Comparison of ENCODE assay signal across 8 cellular contexts in genomic region chr17:75720656-75721462, GRCh38. TPM values are rescaled to one million over a fixed set of nuclear protein-coding genes. Genes with fewer than 3 reads are reported as not detected.
A peak's percentile ranks its signal among the peaks of the same experiment; 100 is the strongest.
DNase-seq lines count a peak whose midpoint lies in the region; ATAC-seq and TF ChIP-seq lines count a peak whose summit lies in the region.

Gene ITGB4, plus strand, starts transcription at chr17:75721459. Its CDS starts 3,245 bp downstream, at chr17:75724704.

- peaks cover 2 to 7% (median 4%) of the 10 kb centered on the region in 4 donors for H3K4me1 Mint-ChIP-seq in naive thymus-derived CD8-positive, alpha-beta T cell

- ATAC-seq in naive thymus-derived CD8-positive, alpha-beta T cell = peak; percentile 95 to 96
- ATAC-seq in HG02610 (IDR thresholded peaks at IDR 0.05; ENCODE audit: unreplicated experiment) = no peak

- H3K4me3 Mint-ChIP-seq in naive thymus-derived CD8-positive, alpha-beta T cell = peak within 1 kb of the TSS; percentile 75 to 88 (median 85)

- POLR2A ChIA-PET in naive thymus-derived CD8-positive, alpha-beta T cell (lab: Charles Lee) = interaction anchor here (0.5 to 1.5 kb wide), 4 partner anchors 10 to 67 kb away, joined by 3 to 4 read pairs (median 3); partner anchors contain the start of genes RECQL5, SAP30BP and UNK

- no peak within 1 kb of the TSS for H3K4me3 ChIP-seq in NB4 (ENCODE audit: low read depth, low read length)
- peak within 1 kb of the TSS; percentile 94 for H3K4me3 ChIP-seq in epithelial cell of esophagus (ENCODE audit: low read length)

- no peaks in the 10 kb centered on the region for H3K36me3 Mint-ChIP-seq in naive thymus-derived CD8-positive, alpha-beta T cell

- H3K27me3 Mint-ChIP-seq in naive thymus-derived CD8-positive, alpha-beta T cell = peaks cover 0 to 13% (median 2%) of the 10 kb centered on the region in 5 donors

- TF ChIP-seq POLR2A in NB4 (IDR thresholded peaks at IDR 0.05; ENCODE audit: extremely low read depth, insufficient read length) = no peak

- no peaks in the 10 kb centered on the region for H3K9me3 Mint-ChIP-seq in naive thymus-derived CD8-positive, alpha-beta T cell

- no peak for TF ChIP-seq CTCF in NB4 (IDR thresholded peaks at IDR 0.05; ENCODE audit: low read depth, low read length)
- TF ChIP-seq CTCF in epithelial cell of esophagus (IDR thresholded peaks at IDR 0.05; ENCODE audit: insufficient read depth, low read depth, low read length, missing control alignments) = no peak

- DNase-seq in DMS53 treated with DMSO at 0.1 percent for 48 hours (lab: John Stamatoyannopoulos, UW; ENCODE audit: unreplicated experiment) = peak; percentile 57
- DNase-seq in NB4 (ENCODE audit: low read depth) = peak; percentile 48
- DNase-seq in activated CD8-positive, alpha-beta memory T cell treated with anti-CD3 and anti-CD28 coated beads, Interleukin-2, amount 50 U/mL, for 1 hour (ENCODE audit: extremely low read depth) = peak; percentile 29
- DNase-seq in epithelial cell of esophagus (ENCODE audit: low read depth) = peak; percentile 95
- peak; percentile 53 to 84 (median 66) for DNase-seq in naive thymus-derived CD8-positive, alpha-beta T cell
- peak; percentile 46 to 68 (median 61) for DNase-seq in stimulated activated naive CD4-positive, alpha-beta T cell (lab: John Stamatoyannopoulos, UW)
- DNase-seq in DMS114 treated with DMSO at 0.1 percent for 48 hours (lab: John Stamatoyannopoulos, UW; ENCODE audit: unreplicated experiment) = no peak

- H3K27ac Mint-ChIP-seq in naive thymus-derived CD8-positive, alpha-beta T cell = peak within 1 kb of the TSS in 5 of 10 donors; percentile 33 to 83 (median 77)

RNA-seq across cellular contexts. Expression of gene ITGB4, which starts in this region (rescaled TPM):
- total RNA-seq in naive thymus-derived CD8-positive, alpha-beta T cell = 1 to 10 TPM; 1.5 to 2.4 TPM
- polyA plus RNA-seq in naive thymus-derived CD8-positive, alpha-beta T cell = 1 to 10 TPM in 2 of 3 donors, under 1 TPM in 1; 0.35 to 1.9 (median 1.4) TPM
